Comparison of ENCODE assay signal across 1 cellular context in genomic region chr19:19224852-19225494, GRCh38.
A peak's percentile ranks its signal among the peaks of the same experiment; 100 is the strongest.
TF ChIP-seq lines count a peak whose summit lies in the region.

No MANE protein-coding gene starts in this region.

TF ChIP-seq in HepG2, 621 proteins besides CTCF, POLR2A, EP300 and RAD21 (continued from another document and continues in another):
- no peak for TF ChIP-seq ZBTB40 (IDR thresholded peaks at IDR 0.05)
- peak; percentile 70; the same call in 1 of the 2 replicates for TF ChIP-seq ZBTB40 (CRISPR knock-in tag; IDR thresholded peaks at IDR 0.05)
- TF ChIP-seq RERE (CRISPR knock-in tag; IDR thresholded peaks at IDR 0.05; ENCODE audit: low read depth) = peak; percentile 11; the same call in 1 of the 2 replicates
- peak; percentile 76; the same call in 1 of the 2 replicates for TF ChIP-seq MTF2 (CRISPR knock-in tag; IDR thresholded peaks at IDR 0.05; ENCODE audit: borderline replicate concordance)
- 0 out of 2 replicates have a peak, but pooled peaks have one; percentile 88 for TF ChIP-seq ZNF550 (CRISPR knock-in tag; IDR thresholded peaks at IDR 0.05; ENCODE audit: borderline replicate concordance)
- no peak for TF ChIP-seq ZNF207 (IDR thresholded peaks at IDR 0.05; ENCODE audit: borderline replicate concordance)
- no peak for TF ChIP-seq YY1 (IDR thresholded peaks at IDR 0.05; ENCODE audit: insufficient read depth, insufficient replicate concordance, low read depth, low read length)
- TF ChIP-seq ZSCAN9 (CRISPR knock-in tag; IDR thresholded peaks at IDR 0.05; ENCODE audit: borderline replicate concordance) = no peak
- no peak for TF ChIP-seq ZBTB37 (CRISPR knock-in tag; IDR thresholded peaks at IDR 0.05)
- TF ChIP-seq ZNF430 (CRISPR knock-in tag; IDR thresholded peaks at IDR 0.05) = no peak
- no peak; the same call in 1 of the 2 replicates for TF ChIP-seq GFI1 (CRISPR knock-in tag; IDR thresholded peaks at IDR 0.05; ENCODE audit: borderline replicate concordance)
- TF ChIP-seq HNRNPH1 (optimal IDR thresholded peaks at IDR 0.05; ENCODE audit: low read depth, low read length) = no peak
- no peak for TF ChIP-seq ZNF30 (CRISPR knock-in tag; IDR thresholded peaks at IDR 0.05)
- TF ChIP-seq UBTF (CRISPR knock-in tag; IDR thresholded peaks at IDR 0.05) = peak; percentile 94
- TF ChIP-seq ZNF556 (CRISPR knock-in tag; IDR thresholded peaks at IDR 0.05; ENCODE audit: borderline replicate concordance) = 0 out of 2 replicates have a peak, but pooled peaks have one; percentile 40
- no peak; the same call in 1 of the 2 replicates for TF ChIP-seq ZNF275 (CRISPR knock-in tag; IDR thresholded peaks at IDR 0.05; ENCODE audit: borderline replicate concordance)
- no peak for TF ChIP-seq ZNF672 (CRISPR knock-in tag; IDR thresholded peaks at IDR 0.05)
- TF ChIP-seq ZNF383 (CRISPR knock-in tag; IDR thresholded peaks at IDR 0.05; ENCODE audit: borderline replicate concordance) = peak; percentile 55; the same call in 1 of the 2 replicates
- TF ChIP-seq TBL1XR1 (IDR thresholded peaks at IDR 0.05; ENCODE audit: borderline replicate concordance, low read length, partially characterized antibody) = no peak
- TF ChIP-seq ZNF280B (CRISPR knock-in tag; IDR thresholded peaks at IDR 0.05; ENCODE audit: borderline replicate concordance) = peak; percentile 73; the same call in 1 of the 2 replicates
- TF ChIP-seq ZNF142 (CRISPR knock-in tag; IDR thresholded peaks at IDR 0.05) = no peak
